9 cellular contexts compared by ENCODE assay signal in the genomic region with DNA sequence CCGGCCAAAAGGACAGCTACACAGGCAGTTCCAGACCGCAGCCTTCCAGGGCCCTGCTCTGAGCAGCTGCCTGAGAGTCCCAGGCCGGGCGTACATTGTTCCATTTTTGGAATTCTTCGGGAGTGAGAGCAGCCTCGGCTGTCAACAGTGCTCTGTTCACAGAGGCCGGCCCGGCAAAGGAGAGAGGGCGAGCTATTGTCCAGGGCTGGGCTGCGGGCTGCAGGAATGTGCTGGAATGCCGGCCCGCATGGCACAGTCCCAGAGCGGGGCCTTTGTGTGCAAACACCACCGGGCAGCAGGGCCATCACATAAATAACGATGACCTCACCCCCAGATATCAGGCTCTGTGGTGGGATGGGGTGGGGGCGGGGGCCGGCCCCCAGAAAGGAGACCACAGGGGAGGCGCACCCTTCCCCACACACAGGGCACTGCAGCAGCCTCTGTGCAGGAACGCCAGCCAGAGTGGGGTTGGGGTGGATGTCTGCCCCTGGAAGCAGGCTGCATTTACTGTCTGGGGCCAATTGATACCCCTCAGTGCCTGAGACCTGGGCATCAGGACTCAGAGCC. TPM values are rescaled to one million over a fixed set of nuclear protein-coding genes. Genes with fewer than 3 reads are reported as not detected.
DNase-seq lines count a peak whose midpoint lies in the region; ATAC-seq and TF ChIP-seq lines count a peak whose summit lies in the region.
"Had no signal": no experiment of that assay in that cellular context is flagged by ENCODE, and none has a peak within 500 bp of the region (broad histone marks: within the 10 kb centered on the region; RNA-seq: fewer than 3 reads in every experiment).

No MANE protein-coding gene starts in this region.

- no peaks in the 10 kb centered on the region for H3K36me3 Mint-ChIP-seq in Caco-2 (ENCODE audit: insufficient read depth, unreplicated experiment)
- H3K36me3 Mint-ChIP-seq: IgD-negative memory B cell had no signal

- peaks cover 17% of the 10 kb centered on the region for H3K79me1 ChIP-seq in trophoblast cell (ENCODE audit: low read length)

- peak overlapping the region; percentile 24 for H3K4me2 ChIP-seq in trophoblast cell (ENCODE audit: low read length)

- no peak for ATAC-seq in GM21723 (IDR thresholded peaks at IDR 0.05; ENCODE audit: unreplicated experiment)

- DNase-seq in Caco-2 = peak; percentile 95 to 97
- peak; percentile 99 for DNase-seq in SW480 (ENCODE audit: low spot score)
- peak; percentile 42 for DNase-seq in glomerular endothelial cell (ENCODE audit: extremely low read depth, low read depth, low spot score)
- DNase-seq in trophoblast cell = peak; percentile 97 to 99
- DNase-seq in activated effector memory CD4-positive, alpha-beta T cell treated with Interleukin-2 at 50 U/mL for 16 hours = no peak
- no peak for DNase-seq in CD1c-positive myeloid dendritic cell (ENCODE audit: extremely low spot score)
- DNase-seq in NCI-H69 (lab: John Stamatoyannopoulos, UW) = no peak

- H4K91ac ChIP-seq in trophoblast cell (ENCODE audit: low read depth, low read length) = peak overlapping the region; percentile 16

- no peaks in the 10 kb centered on the region for H3K27me3 Mint-ChIP-seq in Caco-2 (ENCODE audit: insufficient read depth, unreplicated experiment)

- H3K4me1 ChIP-seq in Caco-2 = peaks cover 59% of the 10 kb centered on the region
- peaks cover 21 to 22% of the 10 kb centered on the region in 2 experiments for H3K4me1 ChIP-seq in trophoblast cell (ENCODE audit: control insufficient read depth in 1 of 2, insufficient read depth in 2 of 2, low read length in 2 of 2)

- peaks cover 65% of the 10 kb centered on the region for H3K4me1 Mint-ChIP-seq in Caco-2 (ENCODE audit: low read depth, unreplicated experiment)

- peak overlapping the region; percentile 4 for H2BK12ac ChIP-seq in trophoblast cell (ENCODE audit: low read length)

- peak overlapping the region; percentile 26 for H2BK120ac ChIP-seq in trophoblast cell (ENCODE audit: insufficient read depth, low read length, poor library complexity)

- H3K79me2 ChIP-seq in trophoblast cell (ENCODE audit: control insufficient read depth, insufficient read depth, low read length, poor library complexity) = peaks cover 4% of the 10 kb centered on the region

- no peak overlapping the region for H3K9ac ChIP-seq in trophoblast cell (ENCODE audit: low read length)

- no peaks in the 10 kb centered on the region for H3K9me3 Mint-ChIP-seq in Caco-2 (ENCODE audit: unreplicated experiment)
- H3K9me3 Mint-ChIP-seq: IgD-negative memory B cell had no signal

- H2AK5ac ChIP-seq in trophoblast cell (ENCODE audit: low read length) = no peak overlapping the region

- CTCF ChIA-PET in Caco-2 (lab: Charles Lee) = interaction anchor here (0.6 to 1.2 kb wide), 13 partner anchors 9 to 767 kb away, joined by 3 to 6 read pairs (median 4); a partner anchor contains a TSS

- peak overlapping the region; percentile 92 for H3K27ac Mint-ChIP-seq in Caco-2 (ENCODE audit: unreplicated experiment)
- H3K27ac Mint-ChIP-seq: IgD-negative memory B cell had no signal

- H3K4ac ChIP-seq in trophoblast cell (ENCODE audit: low read depth, low read length) = no peak overlapping the region

- H3K4me3 ChIP-seq in Caco-2 (ENCODE audit: low read depth, low read length) (no peak overlapping the region), trophoblast cell (ENCODE audit: low read depth, low read length) (no peak overlapping the region)

- no peak overlapping the region for H3K18ac ChIP-seq in trophoblast cell (ENCODE audit: low read length)

- no peaks in the 10 kb centered on the region for H3K9me3 ChIP-seq in Caco-2
- H3K9me3 ChIP-seq in trophoblast cell (ENCODE audit: insufficient read depth, low read depth, low read length) = peaks cover under 1% of the 10 kb centered on the region

- H4K8ac ChIP-seq in trophoblast cell (ENCODE audit: low read depth, low read length) = no peak overlapping the region

- peak overlapping the region; percentile 3 for H2BK5ac ChIP-seq in trophoblast cell (ENCODE audit: low read depth, low read length, poor library complexity)

- POLR2A ChIA-PET in Caco-2 (lab: Charles Lee) = interaction anchor here (0.6 to 1.3 kb wide), 16 partner anchors 12 to 461 kb away, joined by 3 to 18 read pairs (median 4); a partner anchor contains a TSS

- no TSS peak for BruUV-seq in Caco-2 (replicated peaks; lab: Mats Ljungman, UMichigan)

- WGBS in trophoblast cell (ENCODE audit: extremely low coverage, insufficient coverage, insufficient read length) = no CpG with 5 or more reads among the region's 19 CpGs

- H3K36me3 ChIP-seq in Caco-2 (ENCODE audit: control insufficient read depth, insufficient read depth, low read length) (no peaks in the 10 kb centered on the region), trophoblast cell (ENCODE audit: control insufficient read depth in 1 of 2, insufficient read depth in 2 of 2, low read length in 2 of 2) (no peaks in the 10 kb centered on the region)

- TF ChIP-seq CTCF in Caco-2 (IDR thresholded peaks at IDR 0.05; ENCODE audit: insufficient read depth in 1 of 2, low read depth in 1 of 2, low read length in 1 of 2, severe bottlenecking in 1 of 2, unreplicated experiment in 1 of 2) = no peak

- H3K4me3 Mint-ChIP-seq in Caco-2 (ENCODE audit: unreplicated experiment) = peak overlapping the region; percentile 65
- H3K4me3 Mint-ChIP-seq: IgD-negative memory B cell had no signal

- no peak overlapping the region for H3K23ac ChIP-seq in trophoblast cell (ENCODE audit: low read length)

- H2AFZ ChIP-seq in trophoblast cell (ENCODE audit: insufficient read depth, low read length, poor library complexity) = no peak overlapping the region

- H3K27ac ChIP-seq in trophoblast cell (ENCODE audit: low read depth, low read length) = peak overlapping the region; percentile 37

- H3K14ac ChIP-seq in trophoblast cell (ENCODE audit: low read length) = peak overlapping the region; percentile 16

- no peak overlapping the region for H4K12ac ChIP-seq in trophoblast cell (ENCODE audit: low read depth, low read length)

- H3K27me3 ChIP-seq in Caco-2 (replicated peaks; ENCODE audit: control insufficient read depth, insufficient read depth, low read length) (no peaks in the 10 kb centered on the region), trophoblast cell (ENCODE audit: insufficient read depth, low read length) (no peaks in the 10 kb centered on the region)

- intact Hi-C loops in Caco-2 (cut with micrococcal nuclease; ENCODE audit: unreplicated experiment) = loop anchor here (1.0 to 5.0 kb wide), 4 partner anchors 18 to 375 kb away; a partner anchor contains a TSS

RNA-seq across cellular contexts. Expression of gene LINC01488, which starts 15.8 kb away (rescaled TPM):
- total RNA-seq in Caco-2 (2022) = 0.12 TPM in 1 of 2 replicates, not detected in the other
- not detected in 2 replicates for total RNA-seq in glomerular endothelial cell
- polyA plus RNA-seq in trophoblast cell (2013) = 0.05 and 0.08 TPM in 2 replicates
- polyA plus RNA-seq: IgD-negative memory B cell had no signal

Comparison
In these comparisons a context has a peak if more than half of its experiments do, and no peak if none do; other contexts are left out.
1. DNase-seq: peak in Caco-2 (2 of 2), SW480 (single experiment), glomerular endothelial cell (single experiment) and trophoblast cell (2 of 2); none in activated effector memory CD4-positive, alpha-beta T cell treated with Interleukin-2 at 50 U/mL for 16 hours (single experiment), CD1c-positive myeloid dendritic cell (single experiment) and NCI-H69 (single experiment).